In genomic region chr6:52725530-52726192, GRCh38 we compare ENCODE assay signal across 11 cellular contexts. TPM values are rescaled to one million over a fixed set of nuclear protein-coding genes. Genes with fewer than 3 reads are reported as not detected.
DNase-seq lines count a peak whose midpoint lies in the region; ATAC-seq and TF ChIP-seq lines count a peak whose summit lies in the region.
"Had no signal": no experiment of that assay in that cellular context is flagged by ENCODE, and none has a peak within 500 bp of the region (broad histone marks: within the 10 kb centered on the region; RNA-seq: fewer than 3 reads in every experiment).

No MANE protein-coding gene starts in this region.

- H3K27me3 Mint-ChIP-seq in T-helper 17 cell = peaks cover 26% of the 10 kb centered on the region

- H3K36me3 Mint-ChIP-seq in T-helper 17 cell (ENCODE audit: low read depth) = no peaks in the 10 kb centered on the region

- no peak for TF ChIP-seq CTCF in RWPE1 (conservative IDR thresholded peaks at IDR 0.05; ENCODE audit: low read depth)
- no peak for TF ChIP-seq CTCF in fibroblast of the aortic adventitia (IDR thresholded peaks at IDR 0.05; ENCODE audit: insufficient read depth, low read length)
- TF ChIP-seq CTCF in thoracic aorta (IDR thresholded peaks at IDR 0.05) = no peak

- no peaks in the 10 kb centered on the region for H3K36me3 ChIP-seq in thoracic aorta

- no peaks in the 10 kb centered on the region for H3K4me1 Mint-ChIP-seq in T-helper 17 cell

- peak; percentile 52 for DNase-seq in NCI-H1092 (lab: John Stamatoyannopoulos, UW)
- DNase-seq in RWPE1 (ENCODE audit: low spot score) = peak; percentile 49
- DNase-seq in fibroblast of the aortic adventitia (ENCODE audit: low read depth) = peak; percentile 37
- DNase-seq in thoracic aorta (ENCODE audit: low spot score) = no peak
- no peak for DNase-seq in T-helper 17 cell
- DNase-seq: effector memory CD4-positive, alpha-beta T cell; kidney glomerular epithelial cell; NCI-H2107; T-helper 9 cell had no signal

- no peak for ATAC-seq in thoracic aorta (ENCODE audit: insufficient number of reproducible peaks, low FRiP score, low read depth)
- ATAC-seq in HG02571 (IDR thresholded peaks at IDR 0.05; ENCODE audit: unreplicated experiment) = no peak
- ATAC-seq in GM21447 (IDR thresholded peaks at IDR 0.05; ENCODE audit: unreplicated experiment) = no peak
- no peak for ATAC-seq in T-helper 17 cell

- peaks cover 6 to 66% of the 10 kb centered on the region in 2 donors for H3K4me1 ChIP-seq in thoracic aorta (ENCODE audit: control insufficient read depth in 1 of 2, low read depth in 2 of 2)

- CTCF ChIA-PET in RWPE1 (lab: Yijun Ruan, JAX) = interaction anchor here (0.7 kb wide), 1 partner anchor 409 kb away, joined by 3 read pairs; no protein-coding TSS in a partner anchor

- POLR2A ChIA-PET in RWPE1 (lab: Yijun Ruan, JAX; ENCODE audit: low non-redundant PET) = no interaction called here

- no peak overlapping the region for H3K4me3 ChIP-seq in fibroblast of the aortic adventitia (ENCODE audit: low read depth, low read length)
- no peak overlapping the region for H3K4me3 ChIP-seq in thoracic aorta

- H3K27ac Mint-ChIP-seq in T-helper 17 cell = no peak overlapping the region

- H3K27ac ChIP-seq in RWPE1 = no peak overlapping the region
- peak overlapping the region; percentile 45 to 63 for H3K27ac ChIP-seq in thoracic aorta

- H3K27me3 ChIP-seq in thoracic aorta (replicated peaks; ENCODE audit: insufficient read depth) = no peaks in the 10 kb centered on the region

- H3K9me3 ChIP-seq in thoracic aorta = no peaks in the 10 kb centered on the region
- no peaks in the 10 kb centered on the region for H3K9me3 ChIP-seq in T-helper 17 cell (ENCODE audit: control insufficient read depth, low read length, poor library complexity, severe bottlenecking)

- no peak overlapping the region for H3K4me3 Mint-ChIP-seq in T-helper 17 cell

RNA-seq across cellular contexts. Expression of gene GSTA2, which starts 37.6 kb away (rescaled TPM):
- total RNA-seq in fibroblast of the aortic adventitia (ENCODE audit: low replicate concordance) = not detected in 2 replicates
- total RNA-seq in thoracic aorta = not detected
- total RNA-seq in T-helper 17 cell = not detected

RNA-seq across cellular contexts. Expression of gene TMEM14A, which starts 54.7 kb away (rescaled TPM):
- total RNA-seq in fibroblast of the aortic adventitia (ENCODE audit: low replicate concordance) (16.3 and 60.1 TPM in 2 replicates), thoracic aorta (10 to 100 TPM; 16.5 to 27.1 TPM), T-helper 17 cell (1 to 10 TPM; 7.8 to 8.7 TPM)

Comparison
In these comparisons a context has a peak if more than half of its experiments do, and no peak if none do; other contexts are left out.
1. DNase-seq: peak in NCI-H1092 (single experiment), RWPE1 (single experiment) and fibroblast of the aortic adventitia (single experiment); none in thoracic aorta (single experiment) and T-helper 17 cell (0 of 3).